ENCODE assay signal across 17 cellular contexts in the genomic region with DNA sequence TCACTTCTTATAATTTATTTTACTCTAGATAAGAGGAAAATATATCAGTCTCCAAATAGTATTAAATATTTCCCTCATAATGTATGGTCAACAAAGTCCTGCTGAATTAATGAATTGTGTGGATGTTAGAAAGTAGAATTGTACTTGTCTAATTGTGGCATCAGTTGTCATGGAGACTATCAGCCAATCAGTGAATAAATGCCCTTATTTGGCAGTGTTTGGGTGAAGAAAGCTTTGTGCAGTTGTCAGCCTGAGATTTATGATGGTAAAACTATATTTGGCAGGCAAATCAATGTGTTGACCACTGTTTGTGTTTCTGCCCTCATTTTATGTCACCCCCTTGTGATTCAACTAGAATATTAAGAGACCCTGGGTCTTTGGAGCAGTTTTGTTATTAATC.
DNase-seq lines count a peak whose midpoint lies in the region; ATAC-seq and TF ChIP-seq lines count a peak whose summit lies in the region.
"Had no signal": no experiment of that assay in that cellular context is flagged by ENCODE, and none has a peak within 500 bp of the region (broad histone marks: within the 10 kb centered on the region; RNA-seq: fewer than 3 reads in every experiment).

No MANE protein-coding gene starts in this region.

- H3K36me3 ChIP-seq in iPS-20b (ENCODE audit: insufficient read depth, low read depth, low read length) = no peaks in the 10 kb centered on the region

- no peak overlapping the region for H3K27ac ChIP-seq in iPS-20b (ENCODE audit: low read length)
- H3K27ac ChIP-seq: dorsolateral prefrontal cortex had no signal

- H3K9ac ChIP-seq in iPS-20b (ENCODE audit: low read depth, low read length) = peak overlapping the region; percentile 1; the same call in 1 of the 2 replicates

- no peak for TF ChIP-seq CTCF in HFF-Myc (IDR thresholded peaks at IDR 0.05; ENCODE audit: low read depth, low read length, missing control alignments)

- H3K9me3 ChIP-seq in iPS-20b (ENCODE audit: insufficient read depth, low read depth, low read length) = no peaks in the 10 kb centered on the region

- no peaks in the 10 kb centered on the region for H3K4me1 ChIP-seq in iPS-20b (ENCODE audit: insufficient read depth, low read length)

- no peaks in the 10 kb centered on the region for H3K27me3 ChIP-seq in iPS-20b (ENCODE audit: insufficient read depth, low read length)

- no peak overlapping the region for H3K4me3 ChIP-seq in HFF-Myc (replicated peaks; ENCODE audit: low read depth, low read length)
- no peak overlapping the region for H3K4me3 ChIP-seq in iPS-20b (ENCODE audit: low read length)
- H3K4me3 ChIP-seq: dorsolateral prefrontal cortex had no signal

- DNase-seq in Daoy (ENCODE audit: low read depth) = peak; percentile 2
- DNase-seq in HFF-Myc (ENCODE audit: extremely low read depth, low read depth) = peak; percentile 5
- DNase-seq in OCI-M1 (lab: John Stamatoyannopoulos, UW) = peak; percentile 7
- no peak for DNase-seq in inferior parietal cortex (ENCODE audit: extremely low spot score)
- DNase-seq in activated effector memory CD4-positive, alpha-beta T cell treated with anti-CD3 and anti-CD28 coated beads, Interleukin-2, amount 50 U/mL, for 16 hours = no peak
- DNase-seq in GM19240 (ENCODE audit: insufficient read length, low spot score) = no peak
- DNase-seq: activated CD4-positive, alpha-beta T cell treated with anti-CD3 and anti-CD28 coated beads, Interleukin-2, amount 10 ng/mL, durations not matched to agents 7 days and 5 days; activated CD8-positive, alpha-beta memory T cell treated with anti-CD3 and anti-CD28 coated beads, Interleukin-2, amount 50 U/mL, for 4 hours; activated effector memory CD4-positive, alpha-beta T cell treated with Interleukin-2 at 50 U/mL for 16 hours; AML-193; dorsolateral prefrontal cortex; NCI-H1048; NCI-H2227 treated with DMSO at 0.1 percent for 48 hours; stimulated activated CD8-positive, alpha-beta memory T cell treated with anti-CD3 and anti-CD28 coated beads, Interleukin-4, amount 100 ng/mL, for 48 hours had no signal

- ATAC-seq in HG03135 (IDR thresholded peaks at IDR 0.05; ENCODE audit: unreplicated experiment) = no peak
- ATAC-seq: HCT116 had no signal

Comparison
In these comparisons a context has a peak if more than half of its experiments do, and no peak if none do; other contexts are left out.
1. DNase-seq: peak in Daoy (single experiment), HFF-Myc (single experiment) and OCI-M1 (single experiment); none in inferior parietal cortex (single experiment), activated effector memory CD4-positive, alpha-beta T cell treated with anti-CD3 and anti-CD28 coated beads, Interleukin-2, amount 50 U/mL, for 16 hours (single experiment) and GM19240 (single experiment).